In genomic region chr16:75861981-75862380, GRCh38 we compare ENCODE assay signal across 21 cellular contexts.
"Had no signal": no experiment of that assay in that cellular context is flagged by ENCODE, and none has a peak within 500 bp of the region (broad histone marks: within the 10 kb centered on the region; RNA-seq: fewer than 3 reads in every experiment).

No MANE protein-coding gene starts in this region.

- H3K27ac ChIP-seq: ascending aorta, breast epithelium, lower lobe of right lung, transverse colon, vagina, WERI-Rb-1 had no signal

- H3K27ac Mint-ChIP-seq: activated T-cell treated with anti-CD3 and anti-CD28 coated beads, Interleukin-2, amount 50 U/mL, for 72 hours; dendritic cell treated with granulocyte-macrophage colony-stimulating factor and Interleukin-4, amounts not matched to agents 40 ng/mL and 50 ng/mL, for 4 days; mesothelial cell of epicardium; nephron; progenitor cell of endocrine pancreas had no signal

- H3K9me3 ChIP-seq: ascending aorta, breast epithelium, lower lobe of right lung, transverse colon, vagina had no signal

- H3K4me1 ChIP-seq: ascending aorta, breast epithelium, lower lobe of right lung, transverse colon, vagina had no signal

- ATAC-seq: activated T-cell treated with anti-CD3 and anti-CD28 coated beads, Interleukin-2, amount 50 U/mL, for 72 hours; left colon; lower lobe of right lung had no signal

- H3K4me3 Mint-ChIP-seq: activated T-cell treated with anti-CD3 and anti-CD28 coated beads, Interleukin-2, amount 50 U/mL, for 72 hours; dendritic cell treated with granulocyte-macrophage colony-stimulating factor and Interleukin-4, amounts not matched to agents 40 ng/mL and 50 ng/mL, for 4 days; mesothelial cell of epicardium; nephron had no signal

- DNase-seq: activated CD4-positive, alpha-beta T cell treated with anti-CD3 and anti-CD28 coated beads for 1 hour; activated CD8-positive, alpha-beta memory T cell treated with anti-CD3 and anti-CD28 coated beads for 24 hours; activated effector memory CD4-positive, alpha-beta T cell treated with anti-CD3 and anti-CD28 coated beads, Interleukin-2, amount 50 U/mL, for 16 hours; activated naive CD4-positive, alpha-beta T cell treated with anti-CD3 and anti-CD28 coated beads, Interleukin-2, amount 50 U/mL, for 16 hours; activated T-cell treated with anti-CD3 and anti-CD28 coated beads, Interleukin-2, amount 50 U/mL, for 72 hours; effector memory CD4-positive, alpha-beta T cell; foreskin fibroblast; left colon; lower lobe of right lung; stimulated activated CD4-positive, alpha-beta T cell treated with anti-CD3 and anti-CD28 coated beads, Interleukin-2, amount 100 ng/mL, for 24 hours; stimulated activated naive CD4-positive, alpha-beta T cell treated with Interleukin-2 at 50 U/mL for 16 hours; T-helper 2 cell; transverse colon; WERI-Rb-1 had no signal

- H3K27me3 ChIP-seq: ascending aorta, breast epithelium, vagina had no signal

- H3K9me3 Mint-ChIP-seq: dendritic cell treated with granulocyte-macrophage colony-stimulating factor and Interleukin-4, amounts not matched to agents 40 ng/mL and 50 ng/mL, for 4 days; mesothelial cell of epicardium; nephron had no signal

- H3K27me3 Mint-ChIP-seq: dendritic cell treated with granulocyte-macrophage colony-stimulating factor and Interleukin-4, amounts not matched to agents 40 ng/mL and 50 ng/mL, for 4 days had no signal

- H3K36me3 Mint-ChIP-seq: mesothelial cell of epicardium had no signal

- H3K4me3 ChIP-seq: ascending aorta, breast epithelium, lower lobe of right lung, transverse colon, vagina had no signal

- H3K36me3 ChIP-seq: ascending aorta, breast epithelium, lower lobe of right lung, transverse colon, vagina, WERI-Rb-1 had no signal
